1 cellular context compared by ENCODE assay signal in the genomic region with DNA sequence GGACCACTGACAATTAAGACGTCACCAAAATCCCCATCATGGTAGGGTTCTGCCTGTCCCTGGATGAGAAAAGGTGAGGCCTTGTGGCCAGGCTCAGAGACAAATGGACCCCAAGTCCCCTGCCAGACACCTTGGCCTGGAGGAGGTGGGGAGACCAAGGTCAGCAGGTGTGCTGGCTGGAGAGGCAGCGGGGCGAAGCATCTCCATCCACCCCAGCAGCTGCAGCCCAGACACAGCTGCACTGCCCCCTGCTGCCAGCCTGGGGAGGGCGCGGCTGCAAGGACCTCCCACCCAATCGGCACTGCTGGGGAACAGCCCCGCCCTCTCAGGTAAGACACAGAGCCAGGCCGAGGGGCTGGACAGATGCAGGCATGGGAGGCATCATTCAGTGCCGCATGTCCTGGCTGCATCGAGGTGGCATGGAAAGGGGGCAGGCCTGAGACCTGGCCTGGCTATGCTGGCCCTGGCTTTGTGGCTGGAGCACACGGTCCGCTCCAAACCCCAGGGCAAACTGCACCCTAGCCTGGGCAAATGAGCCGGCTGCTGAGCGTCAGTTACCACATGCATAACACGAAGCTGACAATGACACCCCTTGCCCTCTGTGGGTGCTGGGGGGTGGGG.
A peak's percentile ranks its signal among the peaks of the same experiment; 100 is the strongest.
TF ChIP-seq lines count a peak whose summit lies in the region.

No MANE protein-coding gene starts in this region.

TF ChIP-seq in HEK293, 187 proteins besides CTCF, POLR2A, EP300 and RAD21 (continued from another document):
- TF ChIP-seq EGR2 (tag by site-specific recombination; IDR thresholded peaks at IDR 0.05; ENCODE audit: low read depth) (peak; percentile 38; the same call in 1 of the 2 replicates), SETDB1 (IDR thresholded peaks at IDR 0.05; ENCODE audit: insufficient read length, low read length) (no peak), ZNF776 (tag by site-specific recombination; IDR thresholded peaks at IDR 0.05; ENCODE audit: borderline replicate concordance) (no peak), MEIS1 (CRISPR knock-in tag; IDR thresholded peaks at IDR 0.05; ENCODE audit: borderline replicate concordance) (no peak), ZNF596 (tag by site-specific recombination; IDR thresholded peaks at IDR 0.05) (no peak), ZNF658 (tag by site-specific recombination; IDR thresholded peaks at IDR 0.05) (no peak), GLIS1 (tag by site-specific recombination; IDR thresholded peaks at IDR 0.05) (peak; percentile 40; the same call in 1 of the 2 replicates), KLF10 (tag by site-specific recombination; IDR thresholded peaks at IDR 0.05) (peak; percentile 55; the same call in 1 of the 2 replicates), ZNF449 (tag by site-specific recombination; IDR thresholded peaks at IDR 0.05) (no peak), ZNF707 (tag by site-specific recombination; IDR thresholded peaks at IDR 0.05) (no peak), ZIC2 (tag by site-specific recombination; IDR thresholded peaks at IDR 0.05) (0 out of 2 replicates have a peak, but pooled peaks have one; percentile 7), ZNF37A (tag by site-specific recombination; IDR thresholded peaks at IDR 0.05) (no peak), ZFHX2 (tag by site-specific recombination; conservative IDR thresholded peaks at IDR 0.05) (peak; percentile 41; the same call in 1 of the 2 replicates), INSM2 (tag by site-specific recombination; IDR thresholded peaks at IDR 0.05) (no peak), ZNF394 (tag by site-specific recombination; IDR thresholded peaks at IDR 0.05; ENCODE audit: borderline replicate concordance) (no peak), ZNF146 (tag by site-specific recombination; IDR thresholded peaks at IDR 0.05) (no peak), ZBTB8A (tag by site-specific recombination; IDR thresholded peaks at IDR 0.05) (no peak), ZNF704 (tag by site-specific recombination; IDR thresholded peaks at IDR 0.05) (no peak), KLF16 (tag by site-specific recombination; IDR thresholded peaks at IDR 0.05) (peak; percentile 56), KLF9 (tag by site-specific recombination; IDR thresholded peaks at IDR 0.05; ENCODE audit: low read depth) (peak; percentile 53; the same call in 1 of the 2 replicates), ZSCAN23 (tag by site-specific recombination; IDR thresholded peaks at IDR 0.05) (no peak), KLF17 (tag by site-specific recombination; IDR thresholded peaks at IDR 0.05) (peak; percentile 74), ZNF670 (tag by site-specific recombination; IDR thresholded peaks at IDR 0.05; ENCODE audit: low read depth) (no peak), ATF2 (tag by site-specific recombination; IDR thresholded peaks at IDR 0.05; ENCODE audit: low read depth) (no peak), ZNF433 (tag by site-specific recombination; IDR thresholded peaks at IDR 0.05; ENCODE audit: low read depth) (no peak), ZNF654 (tag by site-specific recombination; IDR thresholded peaks at IDR 0.05; ENCODE audit: low read depth) (peak; percentile 16; the same call in 1 of the 2 replicates), ZNF274 (IDR thresholded peaks at IDR 0.05; ENCODE audit: low read length) (no peak), ZNF274 (tag by site-specific recombination; IDR thresholded peaks at IDR 0.05; ENCODE audit: borderline replicate concordance) (no peak), ZNF600 (tag by site-specific recombination; IDR thresholded peaks at IDR 0.05) (no peak), ZNF19 (tag by site-specific recombination; IDR thresholded peaks at IDR 0.05; ENCODE audit: low read depth) (no peak), ZNF692 (tag by site-specific recombination; IDR thresholded peaks at IDR 0.05) (no peak), PRDM1 (tag by site-specific recombination; IDR thresholded peaks at IDR 0.05) (no peak)
- TF ChIP-seq, protein P1, sequence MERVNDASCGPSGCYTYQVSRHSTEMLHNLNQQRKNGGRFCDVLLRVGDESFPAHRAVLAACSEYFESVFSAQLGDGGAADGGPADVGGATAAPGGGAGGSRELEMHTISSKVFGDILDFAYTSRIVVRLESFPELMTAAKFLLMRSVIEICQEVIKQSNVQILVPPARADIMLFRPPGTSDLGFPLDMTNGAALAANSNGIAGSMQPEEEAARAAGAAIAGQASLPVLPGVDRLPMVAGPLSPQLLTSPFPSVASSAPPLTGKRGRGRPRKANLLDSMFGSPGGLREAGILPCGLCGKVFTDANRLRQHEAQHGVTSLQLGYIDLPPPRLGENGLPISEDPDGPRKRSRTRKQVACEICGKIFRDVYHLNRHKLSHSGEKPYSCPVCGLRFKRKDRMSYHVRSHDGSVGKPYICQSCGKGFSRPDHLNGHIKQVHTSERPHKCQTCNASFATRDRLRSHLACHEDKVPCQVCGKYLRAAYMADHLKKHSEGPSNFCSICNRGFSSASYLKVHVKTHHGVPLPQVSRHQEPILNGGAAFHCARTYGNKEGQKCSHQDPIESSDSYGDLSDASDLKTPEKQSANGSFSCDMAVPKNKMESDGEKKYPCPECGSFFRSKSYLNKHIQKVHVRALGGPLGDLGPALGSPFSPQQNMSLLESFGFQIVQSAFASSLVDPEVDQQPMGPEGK (tag by site-specific recombination; IDR thresholded peaks at IDR 0.05): no peak
- TF ChIP-seq, protein P2, sequence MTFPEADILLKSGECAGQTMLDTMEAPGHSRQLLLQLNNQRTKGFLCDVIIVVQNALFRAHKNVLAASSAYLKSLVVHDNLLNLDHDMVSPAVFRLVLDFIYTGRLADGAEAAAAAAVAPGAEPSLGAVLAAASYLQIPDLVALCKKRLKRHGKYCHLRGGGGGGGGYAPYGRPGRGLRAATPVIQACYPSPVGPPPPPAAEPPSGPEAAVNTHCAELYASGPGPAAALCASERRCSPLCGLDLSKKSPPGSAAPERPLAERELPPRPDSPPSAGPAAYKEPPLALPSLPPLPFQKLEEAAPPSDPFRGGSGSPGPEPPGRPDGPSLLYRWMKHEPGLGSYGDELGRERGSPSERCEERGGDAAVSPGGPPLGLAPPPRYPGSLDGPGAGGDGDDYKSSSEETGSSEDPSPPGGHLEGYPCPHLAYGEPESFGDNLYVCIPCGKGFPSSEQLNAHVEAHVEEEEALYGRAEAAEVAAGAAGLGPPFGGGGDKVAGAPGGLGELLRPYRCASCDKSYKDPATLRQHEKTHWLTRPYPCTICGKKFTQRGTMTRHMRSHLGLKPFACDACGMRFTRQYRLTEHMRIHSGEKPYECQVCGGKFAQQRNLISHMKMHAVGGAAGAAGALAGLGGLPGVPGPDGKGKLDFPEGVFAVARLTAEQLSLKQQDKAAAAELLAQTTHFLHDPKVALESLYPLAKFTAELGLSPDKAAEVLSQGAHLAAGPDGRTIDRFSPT (tag by site-specific recombination; IDR thresholded peaks at IDR 0.05): peak; percentile 19; the same call in 1 of the 2 replicates
